8 cellular contexts compared by ENCODE assay signal in the genomic region with DNA sequence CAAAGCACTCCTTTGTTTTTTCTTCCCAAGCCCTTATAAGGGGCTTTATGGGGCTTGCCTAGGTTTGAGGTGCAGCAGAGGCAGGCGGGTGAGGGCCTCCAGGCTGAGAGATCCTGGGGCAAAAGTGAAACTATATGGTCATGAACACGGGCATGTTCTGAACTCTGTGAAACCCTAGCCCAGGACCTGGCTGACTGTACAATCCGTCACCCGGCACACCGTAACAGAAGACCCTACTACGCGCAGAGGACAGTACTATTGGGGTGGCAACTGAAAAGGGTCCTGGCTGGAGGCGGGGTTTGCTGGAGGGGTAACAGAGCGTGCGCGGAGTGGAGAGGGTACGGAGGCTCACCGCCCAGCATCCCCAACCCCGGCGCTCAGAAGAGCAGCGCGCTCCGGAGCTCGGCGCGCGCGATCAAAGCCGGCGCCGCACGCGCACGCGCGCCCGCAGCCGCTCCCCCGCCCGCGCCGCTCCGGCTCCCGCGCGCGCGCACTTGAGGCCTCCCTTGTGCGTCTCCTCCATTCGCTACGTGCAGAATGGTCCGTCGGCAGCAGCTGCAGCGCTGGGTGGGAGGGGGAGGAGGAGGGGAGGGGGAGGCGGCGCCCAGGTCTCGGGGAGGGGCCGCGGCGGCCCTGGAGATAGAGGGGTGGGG. TPM values are rescaled to one million over a fixed set of nuclear protein-coding genes. Genes with fewer than 3 reads are reported as not detected.
DNase-seq lines count a peak whose midpoint lies in the region; ATAC-seq and TF ChIP-seq lines count a peak whose summit lies in the region.

No MANE protein-coding gene starts in this region.

- peaks cover 49% of the 10 kb centered on the region for H3K4me1 ChIP-seq in Karpas-422 (ENCODE audit: low read length)
- peaks cover 5% of the 10 kb centered on the region for H3K4me1 ChIP-seq in foreskin keratinocyte
- peaks cover 11% of the 10 kb centered on the region for H3K4me1 ChIP-seq in ovary (ENCODE audit: insufficient read depth)
- H3K4me1 ChIP-seq in tibial artery, result peaks cover 0 to 52% (median 37%) of the 10 kb centered on the region in 4 donors

- TF ChIP-seq CTCF in foreskin keratinocyte (conservative IDR thresholded peaks at IDR 0.05) (no peak), ovary (IDR thresholded peaks at IDR 0.05) (no peak), tibial artery (IDR thresholded peaks at IDR 0.05) (no peak)

- no peaks in the 10 kb centered on the region for H3K27me3 ChIP-seq in Karpas-422 (ENCODE audit: low read length)
- H3K27me3 ChIP-seq in foreskin keratinocyte, result peaks cover 7% of the 10 kb centered on the region
- no peaks in the 10 kb centered on the region for H3K27me3 ChIP-seq in ovary
- peaks cover 0 to 8% of the 10 kb centered on the region in 2 donors for H3K27me3 ChIP-seq in tibial artery

- H4K20me1 ChIP-seq in Karpas-422 (ENCODE audit: insufficient read depth, low read depth, low read length), result no peaks in the 10 kb centered on the region

- H3K4me3 ChIP-seq in Karpas-422 (ENCODE audit: low read length), result peak overlapping the region; percentile 80
- H3K4me3 ChIP-seq in ovary, result peak overlapping the region; percentile 38
- H3K4me3 ChIP-seq in tibial artery, result peak overlapping the region; percentile 51 to 61

- 2 to 3% (median 2%) methylated on average over 49 to 55 of the region's 55 CpGs for WGBS in ovary, 3 donors

- ATAC-seq in GM21619 (IDR thresholded peaks at IDR 0.05; ENCODE audit: unreplicated experiment) (peak; percentile 40), foreskin keratinocyte (peak; percentile 52)

- intact Hi-C loops in ovary (cut with DNase I) (loop anchor here in 1 of 4 donors (10.0 kb wide), 1 partner anchor 468 kb away; no protein-coding TSS in a partner anchor), tibial artery (cut with DNase I; ENCODE audit: low total_unique reads) (no loop called here)

- no peak for TF ChIP-seq POLR2A in ovary (IDR thresholded peaks at IDR 0.05)

- no peak for TF ChIP-seq EP300 in ovary (IDR thresholded peaks at IDR 0.05)

- no peaks in the 10 kb centered on the region for H3K9me2 ChIP-seq in Karpas-422 (replicated peaks; ENCODE audit: insufficient read depth, low read length)

- peak overlapping the region; percentile 80 for H3K9ac ChIP-seq in Karpas-422 (ENCODE audit: low read length)

- H2AFZ ChIP-seq in Karpas-422 (ENCODE audit: low read length), result peak overlapping the region; percentile 95

- H3K27ac ChIP-seq in Karpas-422 (ENCODE audit: low read length) (no peak overlapping the region), foreskin keratinocyte (peak overlapping the region; percentile 16), ovary (peak overlapping the region in 1 of 2 donors; percentile 56), tibial artery (peak overlapping the region; percentile 75 to 76)

- peak overlapping the region; percentile 80 for H3K4me2 ChIP-seq in Karpas-422 (ENCODE audit: low read depth, low read length, poor library complexity, severe bottlenecking)

- H3K36me3 ChIP-seq in Karpas-422 (ENCODE audit: insufficient read depth, low read length) (no peaks in the 10 kb centered on the region), ovary (no peaks in the 10 kb centered on the region), tibial artery (no peaks in the 10 kb centered on the region)

- DNase-seq in COLO829 (ENCODE audit: low spot score) (peak; percentile 96), Karpas-422 (peak; percentile 95), foreskin keratinocyte (peak; percentile 41 to 65), ovary (peak; percentile 80 to 96 (median 85)), tibial artery (peak; percentile 67 to 90), GOT3 (lab: John Stamatoyannopoulos, UW) (no peak)
- peak; percentile 89 to 90 for DNase-seq in activated T-cell treated with anti-CD3 and anti-CD28 coated beads, Interleukin-2, amount 50 U/mL, for 48 hours

- no peaks in the 10 kb centered on the region for H3K9me3 ChIP-seq in Karpas-422 (ENCODE audit: low read length)
- H3K9me3 ChIP-seq in ovary, result no peaks in the 10 kb centered on the region
- no peaks in the 10 kb centered on the region for H3K9me3 ChIP-seq in tibial artery

- H3K79me2 ChIP-seq in Karpas-422 (ENCODE audit: low read length), result no peaks in the 10 kb centered on the region

RNA-seq across cellular contexts. Expression of gene MRPL14, which starts 54.2 kb away (rescaled TPM):
- 80.1 and 82.9 TPM in 2 replicates for total RNA-seq in Karpas-422 (2014; rRNA removed; shearing (Covaris generic); ENCODE audit: low replicate concordance)
- total RNA-seq in foreskin keratinocyte, result 123 and 124 TPM in 2 replicates
- polyA plus RNA-seq in foreskin keratinocyte, result 183 and 189 TPM in 2 replicates
- total RNA-seq in ovary, result 10 to 100 TPM; 21.5 to 35.9 (median 24.9) TPM
- polyA plus RNA-seq in ovary, result 10 to 100 TPM; 20.8 to 23.3 TPM

RNA-seq across cellular contexts. Expression of gene TMEM63B, which starts 54.3 kb away (rescaled TPM):
- total RNA-seq in Karpas-422 (2014; rRNA removed; shearing (Covaris generic); ENCODE audit: low replicate concordance), result 4.5 and 9.1 TPM in 2 replicates
- 57.0 and 57.8 TPM in 2 replicates for total RNA-seq in foreskin keratinocyte
- polyA plus RNA-seq in foreskin keratinocyte, result 34.4 and 35.9 TPM in 2 replicates
- 10 to 100 TPM in 6 of 7 donors, 1 to 10 TPM in 1; 7.5 to 20.6 (median 16.5) TPM for total RNA-seq in ovary
- polyA plus RNA-seq in ovary, result 10 to 100 TPM; 11.7 to 25.7 TPM
